1 cellular context compared by ENCODE assay signal in genomic region chr1:22600817-22601605, GRCh38.
TF ChIP-seq lines count a peak whose summit lies in the region.

No MANE protein-coding gene starts in this region.

TF ChIP-seq in HCT116, 20 proteins besides CTCF, POLR2A, EP300 and RAD21 (continued from another document):
- no peak for TF ChIP-seq REST (IDR thresholded peaks at IDR 0.05; ENCODE audit: low read depth)
- TF ChIP-seq JUND (IDR thresholded peaks at IDR 0.05) = no peak
- no peak for TF ChIP-seq SP1 (IDR thresholded peaks at IDR 0.05; ENCODE audit: low read depth)
- TF ChIP-seq ATF3 (IDR thresholded peaks at IDR 0.05) = no peak
- TF ChIP-seq SIN3A (IDR thresholded peaks at IDR 0.05; ENCODE audit: low read depth) = no peak
- TF ChIP-seq EZH2 (IDR thresholded peaks at IDR 0.05) = no peak
- no peak for TF ChIP-seq EZH2phosphoT487 (IDR thresholded peaks at IDR 0.05; ENCODE audit: borderline replicate concordance)
- TF ChIP-seq CBX3 (IDR thresholded peaks at IDR 0.05; ENCODE audit: low read depth) = no peak
- no peak for TF ChIP-seq SRF (IDR thresholded peaks at IDR 0.05; ENCODE audit: low read depth)
- no peak for TF ChIP-seq ZFX (IDR thresholded peaks at IDR 0.05)
